Comparison of ENCODE assay signal across 14 cellular contexts in genomic region chr2:196966078-196966477, GRCh38.
"Had no signal": no experiment of that assay in that cellular context is flagged by ENCODE, and none has a peak within 500 bp of the region (broad histone marks: within the 10 kb centered on the region; RNA-seq: fewer than 3 reads in every experiment).

No MANE protein-coding gene starts in this region.

- H3K27me3 ChIP-seq: stomach had no signal

- H3K27ac ChIP-seq: psoas muscle, thoracic aorta had no signal

- H3K4me3 ChIP-seq: thoracic aorta had no signal

- H3K4me3 Mint-ChIP-seq: activated CD8-positive, alpha-beta T cell treated with anti-CD3 and anti-CD28 coated beads for 36 hours; activated naive CD4-positive, alpha-beta T cell treated with anti-CD3 and anti-CD28 coated beads, Interleukin-2, amount 50 U/mL, for 24 hours had no signal

- H3K9me3 Mint-ChIP-seq: activated CD8-positive, alpha-beta T cell treated with anti-CD3 and anti-CD28 coated beads for 36 hours; activated naive CD4-positive, alpha-beta T cell treated with anti-CD3 and anti-CD28 coated beads, Interleukin-2, amount 50 U/mL, for 24 hours; nephron had no signal

- DNase-seq: activated CD4-positive, alpha-beta T cell treated with anti-CD3 and anti-CD28 coated beads for 4 hours; activated CD8-positive, alpha-beta T cell treated with anti-CD3 and anti-CD28 coated beads for 36 hours; activated effector memory CD4-positive, alpha-beta T cell treated with anti-CD3 and anti-CD28 coated beads, Interleukin-2, amount 50 U/mL, for 16 hours; activated T-cell treated with anti-CD3 and anti-CD28 coated beads, Interleukin-2, amount 50 U/mL, for 48 hours; effector memory CD4-positive, alpha-beta T cell; foreskin melanocyte; head of caudate nucleus; mammary epithelial cell; psoas muscle; stomach; T-helper 2 cell had no signal

- H3K36me3 ChIP-seq: stomach, thoracic aorta had no signal

- H3K9me3 ChIP-seq: psoas muscle, stomach, thoracic aorta had no signal

- H3K27ac Mint-ChIP-seq: activated CD8-positive, alpha-beta T cell treated with anti-CD3 and anti-CD28 coated beads for 36 hours; activated naive CD4-positive, alpha-beta T cell treated with anti-CD3 and anti-CD28 coated beads, Interleukin-2, amount 50 U/mL, for 24 hours had no signal

- H3K27me3 Mint-ChIP-seq: activated CD8-positive, alpha-beta T cell treated with anti-CD3 and anti-CD28 coated beads for 36 hours; activated naive CD4-positive, alpha-beta T cell treated with anti-CD3 and anti-CD28 coated beads, Interleukin-2, amount 50 U/mL, for 24 hours had no signal

- ATAC-seq: activated CD8-positive, alpha-beta T cell treated with anti-CD3 and anti-CD28 coated beads for 36 hours; psoas muscle had no signal

- H3K4me1 ChIP-seq: psoas muscle had no signal
